Comparison of ENCODE assay signal across 13 cellular contexts in the genomic region with DNA sequence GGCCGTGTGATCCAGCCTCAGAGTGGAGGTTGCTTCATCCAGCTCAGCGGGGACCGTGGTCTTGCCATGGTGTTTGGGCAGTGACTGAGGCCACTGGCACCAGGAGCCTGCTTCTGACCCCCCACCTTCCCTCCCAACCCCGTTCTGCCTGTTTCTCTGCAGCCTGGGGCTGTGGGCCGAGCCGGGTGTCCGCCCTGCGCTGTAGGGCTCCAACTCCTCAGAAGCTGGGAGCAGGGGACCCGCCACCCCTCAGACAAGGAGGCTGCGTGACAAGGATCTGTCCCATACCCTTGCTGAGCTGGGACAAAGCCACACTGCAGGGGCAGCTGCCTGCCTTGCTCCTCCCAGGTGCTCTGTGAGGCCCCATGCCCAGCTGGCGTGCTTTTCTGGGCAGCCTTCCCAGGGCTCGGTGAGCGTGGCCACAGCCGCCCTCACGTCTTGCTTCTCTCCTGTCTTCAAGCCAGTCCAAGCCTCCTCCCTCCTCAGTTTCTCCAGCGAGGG. TPM values are rescaled to one million over a fixed set of nuclear protein-coding genes. Genes with fewer than 3 reads are reported as not detected.
DNase-seq lines count a peak whose midpoint lies in the region; ATAC-seq and TF ChIP-seq lines count a peak whose summit lies in the region.
"Had no signal": no experiment of that assay in that cellular context is flagged by ENCODE, and none has a peak within 500 bp of the region (broad histone marks: within the 10 kb centered on the region; RNA-seq: fewer than 3 reads in every experiment).

No MANE protein-coding gene starts in this region.

- in situ Hi-C loops in GM13976 (cut with MboI; ENCODE audit: low sequenced_read_pairs, unreplicated experiment) = loop anchor here (10.0 kb wide), 1 partner anchor 166 kb away; no protein-coding TSS in a partner anchor

- H3K4me3 ChIP-seq in ascending aorta = peak overlapping the region in 1 of 2 donors; percentile 22
- no peak overlapping the region for H3K4me3 ChIP-seq in psoas muscle
- no peak overlapping the region for H3K4me3 ChIP-seq in Karpas-422 (ENCODE audit: low read length)

- peaks cover 10 to 15% of the 10 kb centered on the region in 2 donors for H3K4me1 ChIP-seq in ascending aorta
- H3K4me1 ChIP-seq in psoas muscle = peaks cover 32% of the 10 kb centered on the region
- no peaks in the 10 kb centered on the region for H3K4me1 ChIP-seq in Karpas-422 (ENCODE audit: low read length)

- no peaks in the 10 kb centered on the region for H4K20me1 ChIP-seq in Karpas-422 (ENCODE audit: insufficient read depth, low read depth, low read length)

- H3K9ac ChIP-seq in Karpas-422 (ENCODE audit: low read length) = no peak overlapping the region

- H2AFZ ChIP-seq in Karpas-422 (ENCODE audit: low read length) = no peak overlapping the region

- ATAC-seq in left ventricle myocardium superior = peak; percentile 84
- peak; percentile 80 to 89 (median 84) for ATAC-seq in psoas muscle
- no peak for ATAC-seq in GM19463 (IDR thresholded peaks at IDR 0.05; ENCODE audit: unreplicated experiment)
- ATAC-seq in GM18520 (IDR thresholded peaks at IDR 0.05; ENCODE audit: unreplicated experiment) = no peak

- H3K9me2 ChIP-seq in Karpas-422 (replicated peaks; ENCODE audit: insufficient read depth, low read length) = no peaks in the 10 kb centered on the region

- intact Hi-C loops in ascending aorta (cut with DNase I) (loop anchor here (1.0 to 5.0 kb wide), 3 partner anchors 146 to 206 kb away; a partner anchor contains a TSS), left ventricle myocardium superior (cut with micrococcal nuclease) (loop anchor here (10.0 kb wide), 1 partner anchor 166 kb away; no protein-coding TSS in a partner anchor), psoas muscle (cut with DNase I) (loop anchor here in 1 of 2 donors (5.0 kb wide), 5 partner anchors 34 to 224 kb away; a partner anchor contains a TSS)

- 37 to 42% (median 39%) methylated on average over 16 of the region's 16 CpGs for WGBS in psoas muscle, 3 donors

- H3K4me2 ChIP-seq in Karpas-422 (ENCODE audit: low read depth, low read length, poor library complexity, severe bottlenecking) = no peak overlapping the region

- H3K27ac ChIP-seq in ascending aorta (peak overlapping the region; percentile 71 to 73), psoas muscle (peak overlapping the region; percentile 76), Karpas-422 (ENCODE audit: low read length) (no peak overlapping the region)

- peaks cover 34 to 39% of the 10 kb centered on the region in 2 donors for H3K36me3 ChIP-seq in ascending aorta
- H3K36me3 ChIP-seq in psoas muscle (ENCODE audit: insufficient read depth in 1 of 2, low read depth in 1 of 2) = peaks cover 0 to 44% of the 10 kb centered on the region in 2 donors
- H3K36me3 ChIP-seq in Karpas-422 (ENCODE audit: insufficient read depth, low read length) = no peaks in the 10 kb centered on the region

- TF ChIP-seq CTCF in GM13976 (IDR thresholded peaks at IDR 0.05; ENCODE audit: borderline replicate concordance, control extremely low read depth, extremely low read depth, insufficient read depth, missing control alignments) (no peak), ascending aorta (IDR thresholded peaks at IDR 0.05) (no peak), psoas muscle (IDR thresholded peaks at IDR 0.05) (no peak)

- no peaks in the 10 kb centered on the region for H3K27me3 ChIP-seq in ascending aorta
- H3K27me3 ChIP-seq in psoas muscle (ENCODE audit: insufficient read depth in 3 of 3, low read length in 2 of 3) = no peaks in the 10 kb centered on the region
- H3K27me3 ChIP-seq in Karpas-422 (ENCODE audit: low read length) = no peaks in the 10 kb centered on the region

- H3K79me2 ChIP-seq in Karpas-422 (ENCODE audit: low read length) = no peaks in the 10 kb centered on the region

- H3K9me3 ChIP-seq in ascending aorta (no peaks in the 10 kb centered on the region), psoas muscle (no peaks in the 10 kb centered on the region), Karpas-422 (ENCODE audit: low read length) (no peaks in the 10 kb centered on the region)

- DNase-seq in GM13976 (ENCODE audit: low spot score) (peak; percentile 25), ascending aorta (ENCODE audit: low spot score in 2 of 2) (peak; percentile 49 to 82), left ventricle myocardium superior (peak; percentile 85), psoas muscle (peak; percentile 75 to 91), Karpas-422 (no peak), KG1 (lab: John Stamatoyannopoulos, UW) (no peak)
- DNase-seq: activated CD4-positive, alpha-beta T cell treated with anti-CD3 and anti-CD28 coated beads for 1 hour; Calu3; effector memory CD4-positive, alpha-beta T cell; NCI-H1105; retina had no signal

RNA-seq across cellular contexts. Expression of a gene that starts 11.7 kb away (rescaled TPM):
- total RNA-seq in ascending aorta (21.6 TPM), left ventricle myocardium superior (25.8 TPM), psoas muscle (10 to 100 TPM; 19.7 to 36.1 (median 25.8) TPM)
- 10 to 100 TPM; 18.4 to 25.0 (median 20.1) TPM for polyA plus RNA-seq in psoas muscle
- total RNA-seq in Karpas-422 (2014; rRNA removed; shearing (Covaris generic); ENCODE audit: low replicate concordance) = 20.0 and 26.1 TPM in 2 replicates

Comparison
In these comparisons a context has a peak if more than half of its experiments do, and no peak if none do; other contexts are left out.
1. DNase-seq: peak in GM13976 (single experiment), ascending aorta (2 of 2), left ventricle myocardium superior (single experiment) and psoas muscle (2 of 2); none in Karpas-422 (single experiment) and KG1 (single experiment).
2. ATAC-seq: peak in left ventricle myocardium superior (single experiment) and psoas muscle (4 of 4); none in GM19463 (single experiment) and GM18520 (single experiment).